ENCODE assay signal across 22 cellular contexts in the genomic region with DNA sequence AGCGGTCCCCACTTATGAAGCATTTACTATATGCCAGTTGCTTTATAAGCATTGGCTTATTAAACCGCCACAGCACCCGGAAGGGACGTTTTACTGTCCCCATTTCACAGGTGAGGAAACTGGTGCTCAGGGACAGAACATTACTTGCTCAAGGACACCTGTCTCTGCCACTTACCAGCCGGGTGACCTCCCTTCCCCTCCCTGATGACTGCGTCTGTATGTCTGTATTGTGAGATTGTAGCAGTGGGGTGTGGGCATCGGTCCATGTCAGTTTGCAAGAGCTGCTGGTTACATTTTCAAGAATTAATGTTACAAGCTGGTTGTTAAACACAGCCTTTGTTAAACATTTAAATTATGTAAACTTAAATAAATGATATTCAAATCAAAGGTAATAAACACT.
DNase-seq lines count a peak whose midpoint lies in the region; ATAC-seq lines count a peak whose summit lies in the region.
"Had no signal": no experiment of that assay in that cellular context is flagged by ENCODE, and none has a peak within 500 bp of the region (broad histone marks: within the 10 kb centered on the region; RNA-seq: fewer than 3 reads in every experiment).

No MANE protein-coding gene starts in this region.

- H3K4me3 ChIP-seq in Karpas-422 (ENCODE audit: low read length) = no peak overlapping the region
- H3K4me3 ChIP-seq: BLaER1 treated with 17β-estradiol and CSF1 and Interleukin-3, amounts not matched to agents 10 nM and 100 nM; K562 had no signal

- DNase-seq in Right ventricle myocardium inferior (ENCODE audit: missing footprints) = peak; percentile 27
- no peak for DNase-seq in cardiac septum (ENCODE audit: low spot score)
- peak; percentile 0 for DNase-seq in left kidney (ENCODE audit: low read depth, low spot score)
- DNase-seq in posterior vena cava (ENCODE audit: low spot score) = peak; percentile 30
- no peak for DNase-seq in HPDE6-E6E7 (ENCODE audit: extremely low spot score)
- DNase-seq in Karpas-422 = no peak
- DNase-seq: 8988T; CD8-positive, alpha-beta memory T cell; DMS53; GF-D8; GOT3; NCI-H1092 treated with DMSO at 0.1 percent for 48 hours; NCI-H1436 treated with DMSO at 0.1 percent for 48 hours; NCI-H1930; NCI-H2227 treated with DMSO at 0.1 percent for 48 hours; NCI-H510A; NCI-H774; NK-92 treated with Interleukin-12 subunit alpha and Interleukin-12 subunit beta, amount 100 ng/mL, for 24 hours had no signal

- peaks cover 14% of the 10 kb centered on the region; the same call in 1 of the 2 replicates for H4K20me1 ChIP-seq in Karpas-422 (ENCODE audit: insufficient read depth, low read depth, low read length)
- H4K20me1 ChIP-seq: BLaER1 treated with 17β-estradiol and CSF1 and Interleukin-3, amounts not matched to agents 10 nM and 100 nM had no signal

- intact Hi-C loops in Right ventricle myocardium inferior (cut with DNase I) = no loop called here
- intact Hi-C loops in cardiac septum (cut with DNase I) = no loop called here
- intact Hi-C loops in posterior vena cava (cut with DNase I) = no loop called here

- no peak overlapping the region for H3K9ac ChIP-seq in Karpas-422 (ENCODE audit: low read length)
- H3K9ac ChIP-seq: BLaER1 treated with 17β-estradiol and CSF1 and Interleukin-3, amounts not matched to agents 10 nM and 100 nM had no signal

- no peaks in the 10 kb centered on the region for H3K9me3 ChIP-seq in Karpas-422 (ENCODE audit: low read length)
- H3K9me3 ChIP-seq: BLaER1 treated with 17β-estradiol and CSF1 and Interleukin-3, amounts not matched to agents 10 nM and 100 nM had no signal

- no peaks in the 10 kb centered on the region for H3K79me2 ChIP-seq in Karpas-422 (ENCODE audit: low read length)

- H3K4me2 ChIP-seq in Karpas-422 (ENCODE audit: low read depth, low read length, poor library complexity, severe bottlenecking) = no peak overlapping the region

- no peaks in the 10 kb centered on the region for H3K27me3 ChIP-seq in Karpas-422 (ENCODE audit: low read length)

- H3K4me1 ChIP-seq in Karpas-422 (ENCODE audit: low read length) = peaks cover 58% of the 10 kb centered on the region

- H2AFZ ChIP-seq in Karpas-422 (ENCODE audit: low read length) = no peak overlapping the region

- ATAC-seq in Right ventricle myocardium inferior = no peak
- no peak for ATAC-seq in HG03460 (IDR thresholded peaks at IDR 0.05; ENCODE audit: unreplicated experiment)
- ATAC-seq: K562, Panc1 had no signal

- H3K36me3 ChIP-seq in Karpas-422 (ENCODE audit: insufficient read depth, low read length) = no peaks in the 10 kb centered on the region
- H3K36me3 ChIP-seq: BLaER1 treated with 17β-estradiol and CSF1 and Interleukin-3, amounts not matched to agents 10 nM and 100 nM had no signal

- no peak overlapping the region for H3K27ac ChIP-seq in Karpas-422 (ENCODE audit: low read length)
- H3K27ac ChIP-seq: BLaER1 treated with 17β-estradiol and CSF1 and Interleukin-3, amounts not matched to agents 10 nM and 100 nM had no signal

- no peaks in the 10 kb centered on the region for H3K9me2 ChIP-seq in Karpas-422 (replicated peaks; ENCODE audit: insufficient read depth, low read length)

Comparison
In these comparisons a context has a peak if more than half of its experiments do, and no peak if none do; other contexts are left out.
1. DNase-seq: peak in Right ventricle myocardium inferior (single experiment), left kidney (single experiment) and posterior vena cava (single experiment); none in cardiac septum (single experiment), HPDE6-E6E7 (single experiment) and Karpas-422 (single experiment).